Comparison of ENCODE assay signal across 8 cellular contexts in the genomic region with DNA sequence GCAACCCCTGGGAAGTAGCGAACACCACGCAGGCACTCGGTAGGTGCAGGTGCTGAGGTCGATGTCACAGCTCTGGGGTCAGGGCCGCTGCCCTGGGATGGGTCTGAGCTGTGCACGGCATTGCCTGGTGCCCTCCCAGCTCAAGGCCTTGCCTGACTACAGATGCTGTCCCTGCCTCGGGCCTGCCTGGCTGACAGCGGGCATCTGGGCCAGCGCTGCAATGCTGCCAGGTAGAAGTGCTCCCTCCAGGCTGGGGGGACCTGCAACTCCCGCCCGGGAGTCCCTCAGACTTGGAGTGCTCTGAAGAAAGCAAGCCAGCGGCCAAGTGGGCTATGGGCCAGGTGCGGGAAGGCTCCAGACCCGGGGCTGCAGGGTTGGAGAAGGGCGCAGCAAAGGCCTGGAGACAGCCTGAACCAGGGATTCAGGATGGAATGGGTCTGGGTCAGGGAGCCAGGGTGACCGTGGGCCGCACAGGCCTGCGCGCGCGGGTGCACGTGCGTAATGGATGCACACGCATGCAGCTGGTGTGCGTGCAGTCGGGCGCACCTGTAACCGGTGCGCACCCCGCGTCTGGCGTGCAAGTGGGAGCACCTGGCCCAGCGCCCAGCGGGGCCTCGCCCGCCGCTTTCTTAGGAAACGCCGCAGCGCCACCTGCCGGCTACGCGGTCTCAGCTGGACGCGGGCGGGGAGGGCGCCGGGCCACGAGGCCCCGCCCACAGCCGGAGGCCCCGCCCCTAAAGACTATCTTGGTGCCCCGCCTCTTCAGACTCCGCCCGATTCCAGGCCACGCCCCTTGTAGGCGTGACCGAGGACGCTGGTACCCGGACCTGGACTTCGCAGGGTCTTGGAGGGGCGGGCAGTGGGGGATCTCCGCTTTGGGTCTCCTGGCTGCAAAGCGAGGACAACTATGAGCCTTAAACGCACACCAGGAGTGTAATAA. TPM values are rescaled to one million over a fixed set of nuclear protein-coding genes. Genes with fewer than 3 reads are reported as not detected.
DNase-seq lines count a peak whose midpoint lies in the region; ATAC-seq and TF ChIP-seq lines count a peak whose summit lies in the region.

No MANE protein-coding gene starts in this region.

- no TSS peak for BruUV-seq in MCF 10A (replicated peaks; lab: Mats Ljungman, UMichigan)

- no peaks in the 10 kb centered on the region for H3K9me3 Mint-ChIP-seq in WTC11
- H3K9me3 Mint-ChIP-seq in MCF 10A (ENCODE audit: unreplicated experiment): peaks cover 5% of the 10 kb centered on the region
- no peaks in the 10 kb centered on the region for H3K9me3 Mint-ChIP-seq in immature natural killer cell

- H3K4me1 Mint-ChIP-seq in WTC11 (peaks cover 6% of the 10 kb centered on the region; the same call in 1 of the 2 replicates), MCF 10A (ENCODE audit: insufficient read depth, unreplicated experiment) (peaks cover 5% of the 10 kb centered on the region), immature natural killer cell (peaks cover 15 to 16% of the 10 kb centered on the region in 2 donors)

- H3K27me3 Mint-ChIP-seq in WTC11 (ENCODE audit: low read depth) (peaks cover 21% of the 10 kb centered on the region), MCF 10A (ENCODE audit: insufficient read depth, unreplicated experiment) (peaks cover 37% of the 10 kb centered on the region), immature natural killer cell (ENCODE audit: low read depth in 3 of 3) (peaks cover 0 to 3% (median 0%) of the 10 kb centered on the region in 3 donors)

- H3K27ac Mint-ChIP-seq in WTC11 (no peak overlapping the region), MCF 10A (ENCODE audit: low read depth, unreplicated experiment) (no peak overlapping the region), immature natural killer cell (peak overlapping the region in 4 of 6 donors; percentile 4 to 79 (median 30))

- DNase-seq in Daoy (ENCODE audit: low read depth) (peak; percentile 91), NCI-H2227 treated with DMSO at 0.1 percent for 48 hours (lab: John Stamatoyannopoulos, UW) (peak; percentile 52), WTC11 (ENCODE audit: low spot score) (peak; percentile 95), MCF 10A (ENCODE audit: unreplicated experiment) (peak; percentile 83), immature natural killer cell (peak; percentile 82 to 87 (median 85))
- peak; percentile 82 to 94 (median 88) for DNase-seq in stimulated activated CD4-positive, alpha-beta T cell treated with anti-CD3 and anti-CD28 coated beads, Interleukin-12 subunit alpha, Interleukin-12 subunit beta, amount 100 ng/mL, for 48 hours (ENCODE audit: low read depth in 2 of 3, low spot score in 1 of 3)

- intact Hi-C loops in MCF 10A (cut with micrococcal nuclease): loop anchor here (1.0 kb wide), 1 partner anchor 218 kb away; no protein-coding TSS in a partner anchor

- POLR2A ChIA-PET in WTC11 (lab: Charles Lee) (no interaction called here), MCF 10A (lab: Yijun Ruan, JAX) (no interaction called here)

- ATAC-seq in HG03045 (IDR thresholded peaks at IDR 0.05; ENCODE audit: unreplicated experiment) (peak; percentile 46), WTC11 (peak; percentile 95), HG02571 (IDR thresholded peaks at IDR 0.05; ENCODE audit: unreplicated experiment) (no peak)

- H3K36me3 Mint-ChIP-seq in WTC11 (no peaks in the 10 kb centered on the region), MCF 10A (ENCODE audit: insufficient read depth, unreplicated experiment) (no peaks in the 10 kb centered on the region), immature natural killer cell (no peaks in the 10 kb centered on the region)

- H3K4me3 Mint-ChIP-seq in WTC11 (peak overlapping the region; percentile 55), MCF 10A (ENCODE audit: unreplicated experiment) (no peak overlapping the region), immature natural killer cell (peak overlapping the region; percentile 62 to 76 (median 70))

- TF ChIP-seq CTCF in WTC11 (IDR thresholded peaks at IDR 0.05): peak; percentile 85; the same call in 1 of the 2 replicates
- TF ChIP-seq CTCF in MCF 10A (IDR thresholded peaks at IDR 0.05; ENCODE audit: unreplicated experiment): peak; percentile 91

- CTCF ChIA-PET in WTC11 (lab: Charles Lee): interaction anchor here (0.6 to 2.7 kb wide), 19 partner anchors 9 to 236 kb away, joined by 3 to 15 read pairs (median 4); a partner anchor contains a TSS
- CTCF ChIA-PET in MCF 10A (lab: Yijun Ruan, JAX): interaction anchor here (0.7 to 1.8 kb wide), 12 partner anchors 14 to 1037 kb away, joined by 3 to 4 read pairs (median 3); no protein-coding TSS in a partner anchor

TF ChIP-seq in WTC11, 78 proteins besides CTCF, POLR2A, EP300 and RAD21 (continues in another document):
- TF ChIP-seq TP53 (CRISPR knock-in tag; IDR thresholded peaks at IDR 0.05): no peak
- TF ChIP-seq, protein P1, sequence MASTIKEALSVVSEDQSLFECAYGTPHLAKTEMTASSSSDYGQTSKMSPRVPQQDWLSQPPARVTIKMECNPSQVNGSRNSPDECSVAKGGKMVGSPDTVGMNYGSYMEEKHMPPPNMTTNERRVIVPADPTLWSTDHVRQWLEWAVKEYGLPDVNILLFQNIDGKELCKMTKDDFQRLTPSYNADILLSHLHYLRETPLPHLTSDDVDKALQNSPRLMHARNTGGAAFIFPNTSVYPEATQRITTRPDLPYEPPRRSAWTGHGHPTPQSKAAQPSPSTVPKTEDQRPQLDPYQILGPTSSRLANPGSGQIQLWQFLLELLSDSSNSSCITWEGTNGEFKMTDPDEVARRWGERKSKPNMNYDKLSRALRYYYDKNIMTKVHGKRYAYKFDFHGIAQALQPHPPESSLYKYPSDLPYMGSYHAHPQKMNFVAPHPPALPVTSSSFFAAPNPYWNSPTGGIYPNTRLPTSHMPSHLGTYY (CRISPR knock-in tag; IDR thresholded peaks at IDR 0.05): no peak
- 0 out of 2 replicates have a peak, but pooled peaks have one; percentile 17 for TF ChIP-seq KAT7 (CRISPR knock-in tag; IDR thresholded peaks at IDR 0.05; ENCODE audit: borderline replicate concordance)
- TF ChIP-seq, protein P2, sequence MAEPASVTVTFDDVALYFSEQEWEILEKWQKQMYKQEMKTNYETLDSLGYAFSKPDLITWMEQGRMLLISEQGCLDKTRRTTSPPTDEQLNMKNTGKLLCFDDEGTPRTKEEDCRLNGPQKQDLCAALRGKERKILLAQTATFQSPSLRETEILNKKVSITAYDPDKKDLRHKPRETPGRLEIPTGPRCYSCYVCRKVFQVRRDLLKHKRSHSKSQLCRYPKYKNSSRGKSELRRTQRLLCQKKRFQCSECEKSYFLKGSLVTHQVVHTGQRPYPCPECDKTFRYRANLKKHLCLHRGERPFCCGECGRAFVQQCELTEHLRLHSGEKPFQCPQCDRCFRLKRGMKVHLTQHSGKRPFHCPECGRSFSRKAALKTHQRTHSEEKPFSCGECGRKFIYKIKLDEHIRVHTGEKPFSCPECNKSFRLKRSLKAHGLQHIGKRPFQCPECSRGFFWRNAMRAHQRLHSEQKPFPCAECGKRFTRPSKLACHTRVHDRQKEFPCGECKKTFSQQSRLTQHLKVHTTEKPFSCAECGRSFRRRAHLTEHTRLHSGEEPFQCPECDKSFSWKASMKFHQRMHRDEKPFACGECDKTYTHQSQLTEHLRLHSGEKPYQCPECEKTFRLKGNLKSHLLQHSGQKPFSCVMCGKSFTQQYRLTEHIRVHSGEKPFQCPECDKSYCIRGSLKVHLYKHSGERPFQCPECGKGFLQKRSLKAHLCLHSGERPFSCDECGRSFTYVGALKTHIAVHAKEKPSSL (CRISPR knock-in tag; conservative IDR thresholded peaks at IDR 0.05): no peak
- TF ChIP-seq, protein P3, sequence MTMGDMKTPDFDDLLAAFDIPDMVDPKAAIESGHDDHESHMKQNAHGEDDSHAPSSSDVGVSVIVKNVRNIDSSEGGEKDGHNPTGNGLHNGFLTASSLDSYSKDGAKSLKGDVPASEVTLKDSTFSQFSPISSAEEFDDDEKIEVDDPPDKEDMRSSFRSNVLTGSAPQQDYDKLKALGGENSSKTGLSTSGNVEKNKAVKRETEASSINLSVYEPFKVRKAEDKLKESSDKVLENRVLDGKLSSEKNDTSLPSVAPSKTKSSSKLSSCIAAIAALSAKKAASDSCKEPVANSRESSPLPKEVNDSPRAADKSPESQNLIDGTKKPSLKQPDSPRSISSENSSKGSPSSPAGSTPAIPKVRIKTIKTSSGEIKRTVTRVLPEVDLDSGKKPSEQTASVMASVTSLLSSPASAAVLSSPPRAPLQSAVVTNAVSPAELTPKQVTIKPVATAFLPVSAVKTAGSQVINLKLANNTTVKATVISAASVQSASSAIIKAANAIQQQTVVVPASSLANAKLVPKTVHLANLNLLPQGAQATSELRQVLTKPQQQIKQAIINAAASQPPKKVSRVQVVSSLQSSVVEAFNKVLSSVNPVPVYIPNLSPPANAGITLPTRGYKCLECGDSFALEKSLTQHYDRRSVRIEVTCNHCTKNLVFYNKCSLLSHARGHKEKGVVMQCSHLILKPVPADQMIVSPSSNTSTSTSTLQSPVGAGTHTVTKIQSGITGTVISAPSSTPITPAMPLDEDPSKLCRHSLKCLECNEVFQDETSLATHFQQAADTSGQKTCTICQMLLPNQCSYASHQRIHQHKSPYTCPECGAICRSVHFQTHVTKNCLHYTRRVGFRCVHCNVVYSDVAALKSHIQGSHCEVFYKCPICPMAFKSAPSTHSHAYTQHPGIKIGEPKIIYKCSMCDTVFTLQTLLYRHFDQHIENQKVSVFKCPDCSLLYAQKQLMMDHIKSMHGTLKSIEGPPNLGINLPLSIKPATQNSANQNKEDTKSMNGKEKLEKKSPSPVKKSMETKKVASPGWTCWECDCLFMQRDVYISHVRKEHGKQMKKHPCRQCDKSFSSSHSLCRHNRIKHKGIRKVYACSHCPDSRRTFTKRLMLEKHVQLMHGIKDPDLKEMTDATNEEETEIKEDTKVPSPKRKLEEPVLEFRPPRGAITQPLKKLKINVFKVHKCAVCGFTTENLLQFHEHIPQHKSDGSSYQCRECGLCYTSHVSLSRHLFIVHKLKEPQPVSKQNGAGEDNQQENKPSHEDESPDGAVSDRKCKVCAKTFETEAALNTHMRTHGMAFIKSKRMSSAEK (CRISPR knock-in tag; IDR thresholded peaks at IDR 0.05; ENCODE audit: borderline replicate concordance): no peak

RNA-seq across cellular contexts. Expression of a gene that starts 46.7 kb away (rescaled TPM):
- total RNA-seq in Daoy (2014; rRNA removed; shearing (Covaris generic)): 15.1 and 19.0 TPM in 2 replicates
- total RNA-seq in WTC11 (2021): 13.6 to 15.7 TPM (median 14.1 TPM) in 3 replicates
- 12.3 and 15.8 TPM in 2 replicates for total RNA-seq in MCF 10A (2022)
- under 1 TPM in 2 of 3 donors, not detected in 1; 0.10 to 0.50 TPM for polyA plus RNA-seq in immature natural killer cell

Comparison
In these comparisons a context has a peak if more than half of its experiments do, and no peak if none do; other contexts are left out.
1. H3K27ac Mint-ChIP-seq: peak in immature natural killer cell (4 of 6); none in WTC11 (single experiment) and MCF 10A (single experiment).
2. Peak in every context shown above with its lines, with median percentiles within 50 percentile points of each other: DNase-seq.